In genomic region chr15:50107157-50107556, GRCh38 we compare ENCODE assay signal across 21 cellular contexts. TPM values are rescaled to one million over a fixed set of nuclear protein-coding genes. Genes with fewer than 3 reads are reported as not detected.
DNase-seq lines count a peak whose midpoint lies in the region; ATAC-seq and TF ChIP-seq lines count a peak whose summit lies in the region.
"Had no signal": no experiment of that assay in that cellular context is flagged by ENCODE, and none has a peak within 500 bp of the region (broad histone marks: within the 10 kb centered on the region; RNA-seq: fewer than 3 reads in every experiment).

No MANE protein-coding gene starts in this region.

- POLR2A ChIA-PET in naive thymus-derived CD8-positive, alpha-beta T cell (lab: Charles Lee): no interaction called here

- H3K4me1 Mint-ChIP-seq in activated T-helper 17 cell treated with anti-CD3 and anti-CD28 coated beads, Interleukin-2, amount 50 U/mL, for 72 hours: peaks cover 24% of the 10 kb centered on the region
- peaks cover 77 to 92% of the 10 kb centered on the region in 2 donors for H3K4me1 Mint-ChIP-seq in natural killer cell
- H3K4me1 Mint-ChIP-seq in naive thymus-derived CD8-positive, alpha-beta T cell: peaks cover 8 to 42% (median 32%) of the 10 kb centered on the region in 4 donors
- H3K4me1 Mint-ChIP-seq: brain, neural progenitor cell had no signal

- H3K9me3 Mint-ChIP-seq in activated T-helper 17 cell treated with anti-CD3 and anti-CD28 coated beads, Interleukin-2, amount 50 U/mL, for 72 hours: peaks cover 6% of the 10 kb centered on the region
- H3K9me3 Mint-ChIP-seq in natural killer cell: peaks cover 1 to 2% of the 10 kb centered on the region in 2 donors
- peaks cover 0 to 14% (median 0%) of the 10 kb centered on the region in 9 donors for H3K9me3 Mint-ChIP-seq in naive thymus-derived CD8-positive, alpha-beta T cell
- H3K9me3 Mint-ChIP-seq: activated naive CD4-positive, alpha-beta T cell treated with anti-CD3 and anti-CD28 coated beads, Interleukin-2, amount 50 U/mL, for 24 hours; neural progenitor cell had no signal

- peak; percentile 5 for DNase-seq in GM12865 (ENCODE audit: low read depth)
- DNase-seq in natural killer cell: no peak
- no peak for DNase-seq in NK-92 treated with Interleukin-12 subunit alpha and Interleukin-12 subunit beta, amount 100 ng/mL, for 24 hours (lab: John Stamatoyannopoulos, UW)
- no peak for DNase-seq in HPDE6-E6E7 (ENCODE audit: extremely low spot score)
- DNase-seq in naive thymus-derived CD8-positive, alpha-beta T cell: no peak
- DNase-seq: activated CD8-positive, alpha-beta memory T cell treated with anti-CD3 and anti-CD28 coated beads, Interleukin-2, amount 50 U/mL, for 48 hours; COR-L47; cortex of kidney; foreskin melanocyte; NCI-H1417 treated with DMSO at 0.1 percent for 48 hours; NCI-H2171; PC-9; T-helper 17 cell had no signal

- no peak for TF ChIP-seq CTCF in GM12865 (IDR thresholded peaks at IDR 0.05; ENCODE audit: insufficient read depth, low read depth, low read length, missing control alignments)
- TF ChIP-seq CTCF in natural killer cell (IDR thresholded peaks at IDR 0.05): no peak

- peaks cover 4% of the 10 kb centered on the region for H3K27me3 Mint-ChIP-seq in activated T-helper 17 cell treated with anti-CD3 and anti-CD28 coated beads, Interleukin-2, amount 50 U/mL, for 72 hours
- H3K27me3 Mint-ChIP-seq in natural killer cell (ENCODE audit: low read depth in 2 of 2): no peaks in the 10 kb centered on the region
- H3K27me3 Mint-ChIP-seq in naive thymus-derived CD8-positive, alpha-beta T cell: peaks cover 0 to 5% (median 2%) of the 10 kb centered on the region in 5 donors
- H3K27me3 Mint-ChIP-seq: stimulated activated naive B cell treated with anti-CD40 and anti-IgM and Interleukin-4, amounts not matched to agents 10 μg/mL and 1 μg/mL and 100 μg/mL, for 72 hours had no signal

- peak; percentile 8 for ATAC-seq in HG03280 (IDR thresholded peaks at IDR 0.05; ENCODE audit: unreplicated experiment)
- ATAC-seq in activated T-helper 17 cell treated with anti-CD3 and anti-CD28 coated beads, Interleukin-2, amount 50 U/mL, for 72 hours (replicated peaks): peak; percentile 46
- ATAC-seq in natural killer cell: peak; percentile 54 to 63 (median 56)
- no peak for ATAC-seq in GM18517 (IDR thresholded peaks at IDR 0.05; ENCODE audit: unreplicated experiment)
- ATAC-seq in naive thymus-derived CD8-positive, alpha-beta T cell: no peak

- intact Hi-C loops in natural killer cell (cut with micrococcal nuclease): loop anchor here (2.0 to 5.0 kb wide), 4 partner anchors 40 to 485 kb away; partner anchors contain the start of genes DTWD1 and FAM227B

- H3K36me3 Mint-ChIP-seq in activated T-helper 17 cell treated with anti-CD3 and anti-CD28 coated beads, Interleukin-2, amount 50 U/mL, for 72 hours (ENCODE audit: low read depth): no peaks in the 10 kb centered on the region
- peaks cover 21% of the 10 kb centered on the region for H3K36me3 Mint-ChIP-seq in natural killer cell
- no peaks in the 10 kb centered on the region for H3K36me3 Mint-ChIP-seq in naive thymus-derived CD8-positive, alpha-beta T cell
- H3K36me3 Mint-ChIP-seq: activated naive CD4-positive, alpha-beta T cell treated with anti-CD3 and anti-CD28 coated beads, Interleukin-2, amount 50 U/mL, for 24 hours; brain; neural progenitor cell had no signal

- H3K4me3 Mint-ChIP-seq in activated T-helper 17 cell treated with anti-CD3 and anti-CD28 coated beads, Interleukin-2, amount 50 U/mL, for 72 hours: peak overlapping the region; percentile 54
- H3K4me3 Mint-ChIP-seq in natural killer cell: peak overlapping the region; percentile 82
- no peak overlapping the region for H3K4me3 Mint-ChIP-seq in naive thymus-derived CD8-positive, alpha-beta T cell
- H3K4me3 Mint-ChIP-seq: activated naive CD4-positive, alpha-beta T cell treated with anti-CD3 and anti-CD28 coated beads, Interleukin-2, amount 50 U/mL, for 24 hours; brain; neural progenitor cell; stimulated activated naive B cell treated with anti-CD40 and anti-IgM and Interleukin-4, amounts not matched to agents 10 μg/mL and 1 μg/mL and 100 μg/mL, for 72 hours; T-helper 17 cell had no signal

- H3K4me3 ChIP-seq in GM12865 (ENCODE audit: low read depth, low read length): no peak overlapping the region
- H3K4me3 ChIP-seq: neural progenitor cell, PC-9, tibial nerve had no signal

- peak overlapping the region; percentile 87 for H3K27ac Mint-ChIP-seq in activated T-helper 17 cell treated with anti-CD3 and anti-CD28 coated beads, Interleukin-2, amount 50 U/mL, for 72 hours
- peak overlapping the region; percentile 91 to 92 for H3K27ac Mint-ChIP-seq in natural killer cell
- H3K27ac Mint-ChIP-seq in naive thymus-derived CD8-positive, alpha-beta T cell: no peak overlapping the region
- H3K27ac Mint-ChIP-seq: activated naive CD4-positive, alpha-beta T cell treated with anti-CD3 and anti-CD28 coated beads, Interleukin-2, amount 50 U/mL, for 24 hours; brain; neural progenitor cell; T-helper 17 cell had no signal

RNA-seq across cellular contexts. Expression of gene ATP8B4, which starts 11.9 kb away (rescaled TPM):
- 10 to 100 TPM; 20.0 to 26.1 TPM for total RNA-seq in activated T-helper 17 cell treated with anti-CD3 and anti-CD28 coated beads, Interleukin-2, amount 50 U/mL, for 72 hours
- total RNA-seq in natural killer cell: 10 to 100 TPM; 55.6 to 89.5 (median 75.1) TPM
- total RNA-seq in naive thymus-derived CD8-positive, alpha-beta T cell: under 1 TPM; 0.18 to 0.99 TPM
- polyA plus RNA-seq in naive thymus-derived CD8-positive, alpha-beta T cell: not detected

Comparison
In these comparisons a context has a peak if more than half of its experiments do, and no peak if none do; other contexts are left out.
1. ATAC-seq: peak in HG03280 (single experiment), activated T-helper 17 cell treated with anti-CD3 and anti-CD28 coated beads, Interleukin-2, amount 50 U/mL, for 72 hours (single experiment) and natural killer cell (3 of 3); none in GM18517 (single experiment) and naive thymus-derived CD8-positive, alpha-beta T cell (0 of 2).
2. H3K27ac Mint-ChIP-seq: peak in activated T-helper 17 cell treated with anti-CD3 and anti-CD28 coated beads, Interleukin-2, amount 50 U/mL, for 72 hours (single experiment) and natural killer cell (2 of 2); none in naive thymus-derived CD8-positive, alpha-beta T cell (0 of 10).
3. H3K4me3 Mint-ChIP-seq: peak in activated T-helper 17 cell treated with anti-CD3 and anti-CD28 coated beads, Interleukin-2, amount 50 U/mL, for 72 hours (single experiment) and natural killer cell (single experiment); none in naive thymus-derived CD8-positive, alpha-beta T cell (0 of 10).
4. RNA of gene ATP8B4, which starts 11.9 kb away (total RNA-seq): 55.6 to 89.5 TPM in natural killer cell and 20.0 to 26.1 TPM in activated T-helper 17 cell treated with anti-CD3 and anti-CD28 coated beads, Interleukin-2, amount 50 U/mL, for 72 hours; 0.18 to 0.99 TPM in naive thymus-derived CD8-positive, alpha-beta T cell; every median in the first group is over 10 times any median in the second.